Comparison of ENCODE assay signal across 9 cellular contexts in genomic region chr5:150129813-150130492, GRCh38. TPM values are rescaled to one million over a fixed set of nuclear protein-coding genes. Genes with fewer than 3 reads are reported as not detected.
DNase-seq lines count a peak whose midpoint lies in the region; ATAC-seq, FAIRE-seq and TF ChIP-seq lines count a peak whose summit lies in the region.
"Had no signal": no experiment of that assay in that cellular context is flagged by ENCODE, and none has a peak within 500 bp of the region (broad histone marks: within the 10 kb centered on the region; RNA-seq: fewer than 3 reads in every experiment).

No MANE protein-coding gene starts in this region.

- H3K18ac ChIP-seq in H1 (ENCODE audit: extremely low read depth, low read length) = no peak overlapping the region

- WGBS in H1 (ENCODE audit: extremely low coverage in 1 of 2, insufficient coverage in 1 of 2, insufficient read length in 1 of 2, insufficient replicate concordance in 2 of 2, low coverage in 1 of 2, low lambda C conversion rate in 2 of 2, missing lambda C conversion rate in 1 of 2), 2 experiments = 64% methylated on average over 24 of the region's 25 CpGs; no CpG with 5 or more reads in 1 of the 2 experiments

- no peak overlapping the region for H3K56ac ChIP-seq in H1 (replicated peaks; ENCODE audit: insufficient read length, low read depth, low read length)

- no peaks in the 10 kb centered on the region for H3K27me3 ChIP-seq in CD4-positive, alpha-beta memory T cell (ENCODE audit: insufficient read depth, low read length)
- peaks cover 0 to 5% (median 3%) of the 10 kb centered on the region in 4 experiments; a peak in 3 of 7 replicates for H3K27me3 ChIP-seq in H1 (replicated peaks in 1 of 4; ENCODE audit: control insufficient read depth in 3 of 4, extremely low read depth in 1 of 4, insufficient read depth in 3 of 4, low read length in 3 of 4)

- no peak for FAIRE-seq in H1 (lab: Jason Lieb, UNC)

- no peaks in the 10 kb centered on the region for H3K23me2 ChIP-seq in H1 (ENCODE audit: low read depth, low read length)

- ATAC-seq in GM19455 (IDR thresholded peaks at IDR 0.05; ENCODE audit: unreplicated experiment) (peak; percentile 63), GM21390 (IDR thresholded peaks at IDR 0.05; ENCODE audit: unreplicated experiment) (no peak)

- TF ChIP-seq POLR2A in H1 (IDR thresholded peaks at IDR 0.05; ENCODE audit: control extremely low read depth in 1 of 2, low read depth in 2 of 2, low read length in 2 of 2) = no peak

- H3K9ac ChIP-seq in H1 (replicated peaks in 1 of 4; ENCODE audit: extremely low read depth in 1 of 4, low read depth in 3 of 4, low read length in 3 of 4) = no peak overlapping the region

- no peaks in the 10 kb centered on the region for H3K4me1 ChIP-seq in CD4-positive, alpha-beta memory T cell (ENCODE audit: insufficient read depth, low read length)
- peaks cover 5 to 12% (median 6%) of the 10 kb centered on the region in 4 experiments; a peak in 6 of 7 replicates for H3K4me1 ChIP-seq in H1 (replicated peaks in 1 of 4; ENCODE audit: control insufficient read depth in 3 of 4, insufficient read depth in 4 of 4, low read length in 3 of 4)

- no peaks in the 10 kb centered on the region for H3K79me1 ChIP-seq in H1 (ENCODE audit: low read depth, low read length)

- H4K8ac ChIP-seq in H1 (ENCODE audit: extremely low read depth, insufficient read depth, low read length) = no peak overlapping the region

- intact Hi-C loops in CD4-positive, alpha-beta memory T cell (cut with micrococcal nuclease) = loop anchor here (1.0 kb wide), 1 partner anchor 88 kb away; no protein-coding TSS in a partner anchor

- H3K27me3 Mint-ChIP-seq in CD4-positive, alpha-beta memory T cell = peaks cover under 1 to 2% of the 10 kb centered on the region in 2 donors

- no peaks in the 10 kb centered on the region for H3K9me3 ChIP-seq in CD4-positive, alpha-beta memory T cell (ENCODE audit: control insufficient read depth in 1 of 2, low read length in 2 of 2)
- no peaks in the 10 kb centered on the region for H3K9me3 ChIP-seq in H1 (ENCODE audit: insufficient read depth in 2 of 2, low read depth in 1 of 2, low read length in 1 of 2)

- H3K4ac ChIP-seq in H1 (replicated peaks; ENCODE audit: insufficient read length, low read depth, low read length) = no peak overlapping the region

- H3K36me3 Mint-ChIP-seq in CD4-positive, alpha-beta memory T cell = no peaks in the 10 kb centered on the region

- peak overlapping the region; percentile 10; the same call in 1 of the 2 replicates for H2BK12ac ChIP-seq in H1 (ENCODE audit: low read depth, low read length)

- H2AK5ac ChIP-seq in H1 (ENCODE audit: low read depth, low read length) = no peak overlapping the region; the same call in 1 of the 2 replicates

- no peak overlapping the region for H3K14ac ChIP-seq in H1 (ENCODE audit: insufficient read length)

- no peak overlapping the region for H3K23ac ChIP-seq in H1 (ENCODE audit: insufficient read length)

- H2BK120ac ChIP-seq in H1 (replicated peaks; ENCODE audit: low read depth, low read length) = no peak overlapping the region

- peaks cover 0 to 9% of the 10 kb centered on the region in 2 experiments for H4K20me1 ChIP-seq in H1 (replicated peaks in 1 of 2; ENCODE audit: control insufficient read depth in 1 of 2, insufficient read depth in 2 of 2, low read length in 2 of 2)

- H3K79me2 ChIP-seq in H1 (ENCODE audit: control insufficient read depth in 1 of 2, insufficient read depth in 2 of 2, low read length in 2 of 2) = no peaks in the 10 kb centered on the region

- no peak overlapping the region for H2BK15ac ChIP-seq in H1 (ENCODE audit: low read length)

- TF ChIP-seq EP300 in H1 (IDR thresholded peaks at IDR 0.05; ENCODE audit: borderline replicate concordance in 1 of 2, low read depth in 2 of 2, low read length in 2 of 2) = no peak

- peak in 2 of 3 experiments; percentile 88 to 95; a peak in 3 of 4 replicates for TF ChIP-seq CTCF in H1 (IDR thresholded peaks at IDR 0.05; ENCODE audit: control extremely low read depth in 1 of 3, insufficient read depth in 1 of 3, low read depth in 1 of 3, low read length in 3 of 3)

- POLR2A ChIA-PET in CD4-positive, alpha-beta memory T cell (lab: Charles Lee; ENCODE audit: partially characterized antibody) = no interaction called here
- POLR2A ChIA-PET in H1 (lab: Charles Lee; ENCODE audit: partially characterized antibody) = no interaction called here

- no peak overlapping the region for H3K4me3 Mint-ChIP-seq in CD4-positive, alpha-beta memory T cell

- no peaks in the 10 kb centered on the region for H3K36me3 ChIP-seq in CD4-positive, alpha-beta memory T cell (ENCODE audit: insufficient read depth, low read length)
- H3K36me3 ChIP-seq in H1 (ENCODE audit: control insufficient read depth in 2 of 4, insufficient read depth in 4 of 4, low read length in 3 of 4) = no peaks in the 10 kb centered on the region

- H3K4me2 ChIP-seq in H1 (ENCODE audit: insufficient read depth in 1 of 2, low read depth in 2 of 2, low read length in 2 of 2) = no peak overlapping the region

- no peaks in the 10 kb centered on the region for H3K4me1 Mint-ChIP-seq in CD4-positive, alpha-beta memory T cell

- CTCF ChIA-PET in CD4-positive, alpha-beta memory T cell (lab: Charles Lee; ENCODE audit: partially characterized antibody) = interaction anchor here (1.2 to 1.5 kb wide), 3 partner anchors 12 to 221 kb away, joined by 3 to 4 read pairs (median 4); no protein-coding TSS in a partner anchor
- CTCF ChIA-PET in H1 (lab: Charles Lee; ENCODE audit: partially characterized antibody) = interaction anchor here (0.7 to 16.9 kb wide), 33 partner anchors 8 to 221 kb away, joined by 3 to 188 read pairs (median 4); no protein-coding TSS in a partner anchor

- H3K4me3 ChIP-seq in CD4-positive, alpha-beta memory T cell (ENCODE audit: low read length in 2 of 2) = no peak overlapping the region
- H3K4me3 ChIP-seq in H1 (ENCODE audit: extremely low read depth in 1 of 4, insufficient read depth in 2 of 4, low read depth in 3 of 4, low read length in 4 of 4) = no peak overlapping the region

- H2BK20ac ChIP-seq in H1 (ENCODE audit: low read length) = no peak overlapping the region

- no peak overlapping the region for H3K27ac ChIP-seq in CD4-positive, alpha-beta memory T cell (ENCODE audit: low read depth, low read length)
- H3K27ac ChIP-seq in H1 (ENCODE audit: low read depth, low read length) = no peak overlapping the region

- peak overlapping the region in 1 of 7 donors; percentile 21 for H3K27ac Mint-ChIP-seq in CD4-positive, alpha-beta memory T cell

- no peak overlapping the region for H2AFZ ChIP-seq in H1 (ENCODE audit: low read length)

- peak; percentile 92 to 93 for TF ChIP-seq RAD21 in H1 (IDR thresholded peaks at IDR 0.05 in 1 of 2, conservative IDR thresholded peaks at IDR 0.05 in 1 of 2; ENCODE audit: low read depth in 2 of 2, low read length in 2 of 2)

- DNase-seq in CD4-positive, alpha-beta memory T cell = peak in 4 of 5 donors; percentile 6 to 25 (median 9)
- peak; percentile 43 for DNase-seq in NCI-H1694 (lab: John Stamatoyannopoulos, UW)
- DNase-seq in activated CD4-positive, alpha-beta T cell treated with anti-CD3 and anti-CD28 coated beads, Interleukin-2, amount 50 U/mL, for 4 hours = peak; percentile 9 to 19
- peak in 1 of 2 experiments; percentile 87 for DNase-seq in H1 (ENCODE audit: low read depth in 1 of 2, low spot score in 2 of 2)
- DNase-seq in midbrain (lab: John Stamatoyannopoulos, UW) = peak; percentile 48
- DNase-seq in stimulated activated CD8-positive, alpha-beta memory T cell treated with anti-CD3 and anti-CD28 coated beads, Interleukin-4, amount 100 ng/mL, for 48 hours = peak; percentile 73

- H4K5ac ChIP-seq in H1 (ENCODE audit: insufficient read length, low read depth, low read length) = no peak overlapping the region

- H2BK5ac ChIP-seq in H1 (ENCODE audit: low read depth, low read length) = 0 out of 2 replicates have a peak overlapping the region, but pooled peaks have one; percentile 37

- H3K9me3 Mint-ChIP-seq in CD4-positive, alpha-beta memory T cell = no peaks in the 10 kb centered on the region

- H4K91ac ChIP-seq in H1 (replicated peaks; ENCODE audit: insufficient read length, low read length) = no peak overlapping the region

RNA-seq across cellular contexts. Expression of gene PDGFRB, which starts 25.7 kb away (rescaled TPM):
- total RNA-seq in CD4-positive, alpha-beta memory T cell = not detected
- polyA plus RNA-seq in CD4-positive, alpha-beta memory T cell = not detected
- 13.7 and 15.9 TPM in 2 replicates for total RNA-seq in H1 (2021; fragmentation: NEBNext Ultra II Directional; extraction: Animal tissue kit (Norgen Biotek cat#: 25700))
- 4.2 and 5.9 TPM in 2 replicates for polyA plus RNA-seq in H1 (2011; rRNA removed)
- 3.6 TPM for polyA plus RNA-seq in H1 (2011; cell fraction: cytosol; rRNA removed)
- polyA plus RNA-seq in H1 (2011; cell fraction: nucleus; rRNA removed) = 12.1 TPM
- polyA plus RNA-seq in H1 (2012, experiment 1 of 2) = 4.0 to 5.6 TPM (median 5.0 TPM) in 4 replicates
- 3.9 TPM for polyA plus RNA-seq in H1 (2012, experiment 2 of 2)
- 14.2 TPM for polyA plus RNA-seq in H1 (2013, experiment 1 of 2)
- polyA plus RNA-seq in H1 (2013, experiment 2 of 2) = 15.0 TPM
- 15.1 and 15.7 TPM in 2 replicates for polyA minus RNA-seq in H1 (2011; rRNA and poly(A)+ RNA removed)
- 6.9 TPM for polyA minus RNA-seq in H1 (2011; cell fraction: cytosol; rRNA and poly(A)+ RNA removed)
- 21.7 TPM for polyA minus RNA-seq in H1 (2011; cell fraction: nucleus; rRNA and poly(A)+ RNA removed)

RNA-seq across cellular contexts. Expression of gene CDX1, which starts 36.6 kb away (rescaled TPM):
- total RNA-seq in CD4-positive, alpha-beta memory T cell = not detected
- polyA plus RNA-seq in CD4-positive, alpha-beta memory T cell = not detected
- total RNA-seq in H1 (2021; fragmentation: NEBNext Ultra II Directional; extraction: Animal tissue kit (Norgen Biotek cat#: 25700)) = not detected in 2 replicates
- 0.06 TPM in 1 of 2 replicates, not detected in the other for polyA plus RNA-seq in H1 (2011; rRNA removed)
- not detected for polyA plus RNA-seq in H1 (2011; cell fraction: cytosol; rRNA removed)
- not detected for polyA plus RNA-seq in H1 (2011; cell fraction: nucleus; rRNA removed)
- not detected in 4 replicates for polyA plus RNA-seq in H1 (2012, experiment 1 of 2)
- polyA plus RNA-seq in H1 (2012, experiment 2 of 2) = 0.13 TPM
- polyA plus RNA-seq in H1 (2013, experiment 1 of 2) = 0.06 TPM
- polyA plus RNA-seq in H1 (2013, experiment 2 of 2) = 0.04 TPM
- not detected in 2 replicates for polyA minus RNA-seq in H1 (2011; rRNA and poly(A)+ RNA removed)
- polyA minus RNA-seq in H1 (2011; cell fraction: cytosol; rRNA and poly(A)+ RNA removed) = not detected
- polyA minus RNA-seq in H1 (2011; cell fraction: nucleus; rRNA and poly(A)+ RNA removed) = not detected
- polyA plus RNA-seq: urinary bladder had no signal

RNA-seq across cellular contexts. Expression of gene CSF1R, which starts 43.6 kb away (rescaled TPM):
- 1 to 10 TPM; 2.4 to 2.9 TPM for total RNA-seq in CD4-positive, alpha-beta memory T cell
- under 1 TPM; 0.04 to 0.23 TPM for polyA plus RNA-seq in CD4-positive, alpha-beta memory T cell
- total RNA-seq in H1 (2021; fragmentation: NEBNext Ultra II Directional; extraction: Animal tissue kit (Norgen Biotek cat#: 25700)) = not detected in 2 replicates
- 0.12 TPM in 1 of 2 replicates, not detected in the other for polyA plus RNA-seq in H1 (2011; rRNA removed)
- not detected for polyA plus RNA-seq in H1 (2011; cell fraction: cytosol; rRNA removed)
- not detected for polyA plus RNA-seq in H1 (2011; cell fraction: nucleus; rRNA removed)
- polyA plus RNA-seq in H1 (2012, experiment 1 of 2) = 0.14 TPM in 1 of 4 replicates, not detected in the others
- 0.08 TPM for polyA plus RNA-seq in H1 (2012, experiment 2 of 2)
- polyA plus RNA-seq in H1 (2013, experiment 1 of 2) = 0.08 TPM
- polyA plus RNA-seq in H1 (2013, experiment 2 of 2) = 0.04 TPM
- not detected in 2 replicates for polyA minus RNA-seq in H1 (2011; rRNA and poly(A)+ RNA removed)
- not detected for polyA minus RNA-seq in H1 (2011; cell fraction: cytosol; rRNA and poly(A)+ RNA removed)
- not detected for polyA minus RNA-seq in H1 (2011; cell fraction: nucleus; rRNA and poly(A)+ RNA removed)

RNA-seq across cellular contexts. Expression of gene SLC6A7, which starts 59.9 kb away (rescaled TPM):
- not detected for total RNA-seq in CD4-positive, alpha-beta memory T cell
- polyA plus RNA-seq in CD4-positive, alpha-beta memory T cell = not detected
- 0.07 TPM in 1 of 2 replicates, not detected in the other for total RNA-seq in H1 (2021; fragmentation: NEBNext Ultra II Directional; extraction: Animal tissue kit (Norgen Biotek cat#: 25700))
- polyA plus RNA-seq in H1 (2011; rRNA removed) = 0.02 and 0.12 TPM in 2 replicates
- 0.04 TPM for polyA plus RNA-seq in H1 (2011; cell fraction: cytosol; rRNA removed)
- 0.58 TPM for polyA plus RNA-seq in H1 (2011; cell fraction: nucleus; rRNA removed)
- polyA plus RNA-seq in H1 (2012, experiment 1 of 2) = 0.09 to 0.13 TPM (median 0.11 TPM) in 3 of 4 replicates, not detected in the other
- not detected for polyA plus RNA-seq in H1 (2012, experiment 2 of 2)
- 0.06 TPM for polyA plus RNA-seq in H1 (2013, experiment 1 of 2)
- polyA plus RNA-seq in H1 (2013, experiment 2 of 2) = 0.06 TPM
- 0.41 TPM in 1 of 2 replicates, not detected in the other for polyA minus RNA-seq in H1 (2011; rRNA and poly(A)+ RNA removed)
- not detected for polyA minus RNA-seq in H1 (2011; cell fraction: cytosol; rRNA and poly(A)+ RNA removed)
- polyA minus RNA-seq in H1 (2011; cell fraction: nucleus; rRNA and poly(A)+ RNA removed) = not detected
- total RNA-seq: urinary bladder had no signal

Comparison
In these comparisons a context has a peak if more than half of its experiments do, and no peak if none do; other contexts are left out.
1. RNA of gene PDGFRB, which starts 25.7 kb away (total RNA-seq): 13.7 to 15.9 TPM in H1; not detected in CD4-positive, alpha-beta memory T cell; every median in the first group is over 10 times any median in the second.